Comparison of ENCODE assay signal across 24 cellular contexts in genomic region chr2:96847586-96847985, GRCh38.
"Had no signal": no experiment of that assay in that cellular context is flagged by ENCODE, and none has a peak within 500 bp of the region (broad histone marks: within the 10 kb centered on the region; RNA-seq: fewer than 3 reads in every experiment).

No MANE protein-coding gene starts in this region.

- H3K4me3 ChIP-seq: coronary artery, esophagus squamous epithelium, psoas muscle, sigmoid colon, spleen, stomach, testis, upper lobe of right lung had no signal

- H3K27ac Mint-ChIP-seq: activated CD8-positive, alpha-beta T cell treated with anti-CD3 and anti-CD28 coated beads, Interleukin-2, amount 10 ng/mL, durations not matched to agents 7 days and 5 days; activated naive CD8-positive, alpha-beta T cell treated with anti-CD3 and anti-CD28 coated beads for 36 hours; activated T-cell treated with anti-CD3 and anti-CD28 coated beads, Interleukin-2, amount 50 U/mL, for 72 hours; natural killer cell had no signal

- H3K27me3 ChIP-seq: esophagus squamous epithelium, sigmoid colon, spleen, stomach, testis, upper lobe of right lung had no signal

- H3K4me1 Mint-ChIP-seq: activated naive CD8-positive, alpha-beta T cell treated with anti-CD3 and anti-CD28 coated beads for 36 hours; brain; natural killer cell had no signal

- H3K9me3 Mint-ChIP-seq: activated naive CD8-positive, alpha-beta T cell treated with anti-CD3 and anti-CD28 coated beads for 36 hours; activated T-cell treated with anti-CD3 and anti-CD28 coated beads, Interleukin-2, amount 50 U/mL, for 72 hours; brain; central memory CD8-positive, alpha-beta T cell; natural killer cell had no signal

- H3K36me3 Mint-ChIP-seq: natural killer cell had no signal

- H3K4me3 Mint-ChIP-seq: activated CD8-positive, alpha-beta T cell treated with anti-CD3 and anti-CD28 coated beads, Interleukin-2, amount 10 ng/mL, durations not matched to agents 7 days and 5 days; activated naive CD8-positive, alpha-beta T cell treated with anti-CD3 and anti-CD28 coated beads for 36 hours; activated T-cell treated with anti-CD3 and anti-CD28 coated beads, Interleukin-2, amount 50 U/mL, for 72 hours; brain; central memory CD8-positive, alpha-beta T cell; natural killer cell had no signal

- DNase-seq: activated CD4-positive, alpha-beta T cell treated with anti-CD3 and anti-CD28 coated beads for 4 hours; activated CD8-positive, alpha-beta memory T cell treated with anti-CD3 and anti-CD28 coated beads, Interleukin-2, amount 50 U/mL, for 4 hours; activated CD8-positive, alpha-beta T cell treated with anti-CD3 and anti-CD28 coated beads, Interleukin-2, amount 10 ng/mL, durations not matched to agents 7 days and 5 days; activated gamma-delta T cell treated with Interleukin-2 at 50 U/mL for 16 hours; activated naive CD8-positive, alpha-beta T cell treated with anti-CD3 and anti-CD28 coated beads for 36 hours; activated T-cell treated with anti-CD3 and anti-CD28 coated beads, Interleukin-2, amount 50 U/mL, for 72 hours; amygdala; effector CD4-positive, alpha-beta T cell; esophagus squamous epithelium; kidney glomerular epithelial cell; mesendoderm; natural killer cell; occipital lobe; psoas muscle; sigmoid colon; spleen; stimulated activated CD4-positive, alpha-beta T cell treated with anti-CD3 and anti-CD28 coated beads, Interleukin-1b, Interleukin-23, amount 100 ng/mL, for 48 hours; stomach; T-helper 9 cell; upper lobe of right lung had no signal

- ATAC-seq: activated CD8-positive, alpha-beta T cell treated with anti-CD3 and anti-CD28 coated beads, Interleukin-2, amount 10 ng/mL, durations not matched to agents 7 days and 5 days; natural killer cell; psoas muscle; upper lobe of right lung had no signal

- H3K27ac ChIP-seq: coronary artery, esophagus squamous epithelium, sigmoid colon, stomach, testis, upper lobe of right lung had no signal

- H3K4me1 ChIP-seq: esophagus squamous epithelium, sigmoid colon, stomach, testis, upper lobe of right lung had no signal

- H3K27me3 Mint-ChIP-seq: activated naive CD8-positive, alpha-beta T cell treated with anti-CD3 and anti-CD28 coated beads for 36 hours; brain; central memory CD8-positive, alpha-beta T cell had no signal
